ENCODE assay signal across 8 cellular contexts in the genomic region with DNA sequence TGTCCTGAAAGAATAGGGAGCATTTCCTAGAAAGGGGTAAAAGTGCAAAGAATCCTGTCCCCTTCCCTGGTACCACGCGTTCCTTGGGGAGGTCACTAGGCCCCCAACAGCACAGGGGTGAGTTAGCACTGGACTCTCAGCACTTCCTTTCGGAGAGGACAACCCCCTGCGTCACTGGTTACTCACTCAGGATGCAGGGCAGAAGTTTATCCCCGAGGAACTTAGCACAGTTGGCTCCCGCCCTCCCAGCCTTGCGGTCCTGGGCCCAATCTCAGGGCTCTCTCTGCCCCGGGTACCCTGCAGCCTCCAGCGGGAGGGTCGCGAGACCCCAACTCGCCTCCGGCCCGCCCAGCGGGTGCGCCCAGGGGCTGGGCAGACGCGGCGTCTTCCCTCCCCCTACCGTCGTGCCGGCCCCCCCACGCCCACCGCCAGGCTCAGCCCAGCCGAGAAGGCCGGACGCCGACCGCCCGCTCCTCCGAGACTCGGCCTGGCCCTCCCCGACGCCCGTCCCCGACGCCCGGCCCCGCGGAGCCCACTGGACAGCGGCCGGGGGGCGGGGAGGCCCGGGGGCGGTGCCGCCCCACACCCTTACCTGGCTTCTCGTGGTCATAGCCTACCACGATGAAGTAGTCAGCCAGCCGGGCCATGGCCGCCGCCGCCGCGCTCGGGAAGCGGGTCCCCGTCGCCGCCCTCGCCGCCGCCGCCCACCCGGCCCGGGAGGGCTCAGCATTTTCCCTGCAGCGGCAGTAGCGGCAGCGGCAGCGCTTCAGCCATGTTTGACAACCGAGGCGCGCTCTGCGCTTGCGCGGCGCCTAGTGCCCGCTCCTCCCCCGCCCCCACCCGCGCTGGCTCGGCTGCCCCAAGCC. TPM values are rescaled to one million over a fixed set of nuclear protein-coding genes. Genes with fewer than 3 reads are reported as not detected.
DNase-seq lines count a peak whose midpoint lies in the region; ATAC-seq and TF ChIP-seq lines count a peak whose summit lies in the region.

A gene (minus strand): TSS at position 797 of the 866 bp plus-strand sequence. CDS start 150 bp downstream, at position 647.

- H3K4me3 ChIP-seq in PC-3 (ENCODE audit: low read length): peak within 1 kb of the TSS; percentile 88

- H3K9me3 Mint-ChIP-seq in activated T-helper 17 cell treated with anti-CD3 and anti-CD28 coated beads, Interleukin-2, amount 50 U/mL, for 72 hours: no peaks in the 10 kb centered on the region
- H3K9me3 Mint-ChIP-seq in stimulated activated memory B cell treated with anti-CD40 and anti-IgM and Interleukin-4, amounts not matched to agents 10 μg/mL and 1 μg/mL and 100 μg/mL, for 72 hours: no peaks in the 10 kb centered on the region

- H3K79me2 ChIP-seq in PC-3 (ENCODE audit: low read length): peaks cover 61% of the 10 kb centered on the region

- CTCF ChIA-PET in PC-3 (lab: Charles Lee): no interaction called here

- H3K4me3 Mint-ChIP-seq in activated T-helper 17 cell treated with anti-CD3 and anti-CD28 coated beads, Interleukin-2, amount 50 U/mL, for 72 hours: peak within 1 kb of the TSS; percentile 74
- H3K4me3 Mint-ChIP-seq in stimulated activated memory B cell treated with anti-CD40 and anti-IgM and Interleukin-4, amounts not matched to agents 10 μg/mL and 1 μg/mL and 100 μg/mL, for 72 hours: peak within 1 kb of the TSS; percentile 75

- H3K27me3 ChIP-seq in PC-3 (ENCODE audit: low read length): no peaks in the 10 kb centered on the region

- peaks cover 32% of the 10 kb centered on the region for H3K4me1 ChIP-seq in PC-3 (ENCODE audit: insufficient read depth, low read length)

- H3K27me3 Mint-ChIP-seq in activated T-helper 17 cell treated with anti-CD3 and anti-CD28 coated beads, Interleukin-2, amount 50 U/mL, for 72 hours: peaks cover 25% of the 10 kb centered on the region
- peaks cover 29% of the 10 kb centered on the region for H3K27me3 Mint-ChIP-seq in stimulated activated memory B cell treated with anti-CD40 and anti-IgM and Interleukin-4, amounts not matched to agents 10 μg/mL and 1 μg/mL and 100 μg/mL, for 72 hours

- no peaks in the 10 kb centered on the region for H3F3A ChIP-seq in PC-3 (ENCODE audit: low read length, unreplicated experiment)

- no peaks in the 10 kb centered on the region for H3K9me3 ChIP-seq in PC-3 (ENCODE audit: low read length)

- TF ChIP-seq CTCF in PC-3 (conservative IDR thresholded peaks at IDR 0.05; ENCODE audit: low read depth, low read length): no peak

- POLR2A ChIA-PET in PC-3 (lab: Charles Lee; ENCODE audit: unreplicated experiment): no interaction called here

- H3K4me1 Mint-ChIP-seq in activated T-helper 17 cell treated with anti-CD3 and anti-CD28 coated beads, Interleukin-2, amount 50 U/mL, for 72 hours: peaks cover 33% of the 10 kb centered on the region
- peaks cover 39% of the 10 kb centered on the region for H3K4me1 Mint-ChIP-seq in stimulated activated memory B cell treated with anti-CD40 and anti-IgM and Interleukin-4, amounts not matched to agents 10 μg/mL and 1 μg/mL and 100 μg/mL, for 72 hours

- intact Hi-C loops in PC-3 (cut with micrococcal nuclease): loop anchor here (1.0 kb wide), 1 partner anchor 11 kb away; no protein-coding TSS in a partner anchor

- no peaks in the 10 kb centered on the region for H3K36me3 ChIP-seq in PC-3 (ENCODE audit: low read depth, low read length)

- peaks cover 11% of the 10 kb centered on the region for H3K36me3 Mint-ChIP-seq in activated T-helper 17 cell treated with anti-CD3 and anti-CD28 coated beads, Interleukin-2, amount 50 U/mL, for 72 hours (ENCODE audit: low read depth)
- H3K36me3 Mint-ChIP-seq in stimulated activated memory B cell treated with anti-CD40 and anti-IgM and Interleukin-4, amounts not matched to agents 10 μg/mL and 1 μg/mL and 100 μg/mL, for 72 hours: peaks cover 7% of the 10 kb centered on the region

- H3K9ac ChIP-seq in PC-3 (ENCODE audit: low read length): peak within 1 kb of the TSS; percentile 89

- no peaks in the 10 kb centered on the region for H3K9me2 ChIP-seq in PC-3 (replicated peaks; ENCODE audit: low read length)

- no TSS peak for BruUV-seq in PC-3 (replicated peaks; lab: Mats Ljungman, UMichigan)

- ATAC-seq in PC-3: peak; percentile 88
- peak; percentile 55 for ATAC-seq in activated T-helper 17 cell treated with anti-CD3 and anti-CD28 coated beads, Interleukin-2, amount 50 U/mL, for 72 hours (replicated peaks)
- peak; percentile 70 for ATAC-seq in stimulated activated memory B cell treated with anti-CD40 and anti-IgM and Interleukin-4, amounts not matched to agents 10 μg/mL and 1 μg/mL and 100 μg/mL, for 72 hours

- peak within 1 kb of the TSS; percentile 17 for H3K27ac Mint-ChIP-seq in activated T-helper 17 cell treated with anti-CD3 and anti-CD28 coated beads, Interleukin-2, amount 50 U/mL, for 72 hours
- H3K27ac Mint-ChIP-seq in stimulated activated memory B cell treated with anti-CD40 and anti-IgM and Interleukin-4, amounts not matched to agents 10 μg/mL and 1 μg/mL and 100 μg/mL, for 72 hours: no peak within 1 kb of the TSS

- H3K27ac ChIP-seq in PC-3 (ENCODE audit: low read length): peak within 1 kb of the TSS; percentile 92

- peak within 1 kb of the TSS; percentile 67 for H2AFZ ChIP-seq in PC-3 (ENCODE audit: low read length)

- DNase-seq in SIG-M5 treated with dmso at 0.1 percent for 504 hours (lab: John Stamatoyannopoulos, UW; ENCODE audit: unreplicated experiment): peak; percentile 42
- no peak for DNase-seq in SIG-M5 (lab: John Stamatoyannopoulos, UW)
- peak; percentile 71 for DNase-seq in HK-2 (ENCODE audit: unreplicated experiment)
- DNase-seq in PC-3: peak; percentile 89
- peak; percentile 93 for DNase-seq in fibroblast of gingiva (ENCODE audit: low read depth)
- DNase-seq in myocyte (ENCODE audit: low read depth): peak; percentile 82

- peak within 1 kb of the TSS; percentile 99 for H3K4me2 ChIP-seq in PC-3 (ENCODE audit: low read length)

- H4K20me1 ChIP-seq in PC-3 (ENCODE audit: low read length): no peaks in the 10 kb centered on the region

RNA-seq across cellular contexts. Expression of the gene that starts here (rescaled TPM):
- total RNA-seq in PC-3 (2014; rRNA removed) (30.3 and 31.3 TPM in 2 replicates), myocyte (21.0 and 23.7 TPM in 2 replicates)
- 10 to 100 TPM; 33.3 to 42.5 TPM for total RNA-seq in activated T-helper 17 cell treated with anti-CD3 and anti-CD28 coated beads, Interleukin-2, amount 50 U/mL, for 72 hours
- polyA plus RNA-seq in myocyte (2012): 20.5 TPM
